In genomic region chr21:34732388-34732821, GRCh38 we compare ENCODE assay signal across 22 cellular contexts.
DNase-seq lines count a peak whose midpoint lies in the region; ATAC-seq, FAIRE-seq and TF ChIP-seq lines count a peak whose summit lies in the region.
"Had no signal": no experiment of that assay in that cellular context is flagged by ENCODE, and none has a peak within 500 bp of the region (broad histone marks: within the 10 kb centered on the region; RNA-seq: fewer than 3 reads in every experiment).

No MANE protein-coding gene starts in this region.

- H3K27ac Mint-ChIP-seq in astrocyte (ENCODE audit: unreplicated experiment): no peak overlapping the region
- H3K27ac Mint-ChIP-seq: CD4-positive, alpha-beta memory T cell; H9 had no signal

- TF ChIP-seq CTCF in astrocyte (IDR thresholded peaks at IDR 0.05; ENCODE audit: insufficient read depth, low read depth, low read length) (no peak), upper lobe of right lung (IDR thresholded peaks at IDR 0.05) (no peak)

- peaks cover 14% of the 10 kb centered on the region for H3K27me3 Mint-ChIP-seq in astrocyte (ENCODE audit: low read depth, unreplicated experiment)

- ATAC-seq in esophagus mucosa (peak; percentile 72), HG03460 (IDR thresholded peaks at IDR 0.05; ENCODE audit: unreplicated experiment) (no peak), upper lobe of right lung (no peak)
- ATAC-seq: PC-3 had no signal

- H3K27ac ChIP-seq in astrocyte (ENCODE audit: low read depth, low read length) (no peak overlapping the region), upper lobe of right lung (no peak overlapping the region)
- H3K27ac ChIP-seq: SJCRH30 had no signal

- FAIRE-seq in astrocyte (lab: Jason Lieb, UNC): no peak
- FAIRE-seq: GM12891, GM18507 had no signal

- H3K36me3 ChIP-seq in astrocyte (ENCODE audit: insufficient read depth, low read length) (no peaks in the 10 kb centered on the region), upper lobe of right lung (no peaks in the 10 kb centered on the region)
- H3K36me3 ChIP-seq: BE2C, SJCRH30 had no signal

- H3K4me1 ChIP-seq in astrocyte (ENCODE audit: insufficient read depth, low read length) (peaks cover 6% of the 10 kb centered on the region), upper lobe of right lung (no peaks in the 10 kb centered on the region)
- H3K4me1 ChIP-seq: BE2C had no signal

- no peaks in the 10 kb centered on the region for H3K36me3 Mint-ChIP-seq in astrocyte (ENCODE audit: low read depth, unreplicated experiment)
- H3K36me3 Mint-ChIP-seq: CD4-positive, alpha-beta memory T cell had no signal

- H3K9ac ChIP-seq in astrocyte (ENCODE audit: low read length): no peak overlapping the region

- H3K4me3 Mint-ChIP-seq in astrocyte (ENCODE audit: unreplicated experiment): no peak overlapping the region
- H3K4me3 Mint-ChIP-seq: CD4-positive, alpha-beta memory T cell; H9 had no signal

- H2AFZ ChIP-seq in astrocyte (ENCODE audit: low read depth, low read length): no peak overlapping the region

- H3K9me3 ChIP-seq in astrocyte (ENCODE audit: insufficient read depth, low read depth, low read length) (no peaks in the 10 kb centered on the region), upper lobe of right lung (no peaks in the 10 kb centered on the region)
- H3K9me3 ChIP-seq: BE2C, SJCRH30 had no signal

- no peaks in the 10 kb centered on the region for H3K9me3 Mint-ChIP-seq in astrocyte (ENCODE audit: unreplicated experiment)
- H3K9me3 Mint-ChIP-seq: CD4-positive, alpha-beta memory T cell had no signal

- H3K4me3 ChIP-seq in astrocyte (ENCODE audit: insufficient read depth, low read depth, low read length) (no peak overlapping the region), upper lobe of right lung (no peak overlapping the region)
- H3K4me3 ChIP-seq: SJCRH30 had no signal

- H3K4me2 ChIP-seq in astrocyte (ENCODE audit: low read length): no peak overlapping the region

- intact Hi-C loops in upper lobe of right lung (cut with DNase I): no loop called here

- DNase-seq in A172 (ENCODE audit: low spot score) (peak; percentile 65), HS-5 (ENCODE audit: low read depth) (peak; percentile 19), astrocyte (ENCODE audit: low read depth) (peak; percentile 12), HK-2 (ENCODE audit: unreplicated experiment) (no peak), NCI-H2171 treated with DMSO at 0.1 percent for 48 hours (lab: John Stamatoyannopoulos, UW) (no peak), upper lobe of right lung (no peak)
- DNase-seq: 8988T; BE2C; CD4-positive, alpha-beta memory T cell; DMS153; H9; KBM-7; NCI-H1417 treated with DMSO at 0.1 percent for 48 hours; NCI-H187 treated with DMSO at 0.1 percent for 48 hours; NCI-H345; NCI-H524 treated with DMSO at 0.1 percent for 48 hours; PC-3; SJCRH30 had no signal

- H3K27me3 ChIP-seq in astrocyte (ENCODE audit: insufficient read depth, low read length): peaks cover 5% of the 10 kb centered on the region
- no peaks in the 10 kb centered on the region for H3K27me3 ChIP-seq in upper lobe of right lung
- H3K27me3 ChIP-seq: BE2C, SJCRH30 had no signal

- H4K20me1 ChIP-seq in astrocyte (ENCODE audit: insufficient read depth, low read length): no peaks in the 10 kb centered on the region

- H3K79me2 ChIP-seq in astrocyte (ENCODE audit: insufficient read depth, low read length): no peaks in the 10 kb centered on the region

- H3K4me1 Mint-ChIP-seq in astrocyte (ENCODE audit: low read depth, unreplicated experiment): peaks cover 12% of the 10 kb centered on the region
- H3K4me1 Mint-ChIP-seq: CD4-positive, alpha-beta memory T cell had no signal

Comparison
In these comparisons a context has a peak if more than half of its experiments do, and no peak if none do; other contexts are left out.
1. DNase-seq: peak in A172 (single experiment), HS-5 (single experiment) and astrocyte (single experiment); none in HK-2 (single experiment), NCI-H2171 treated with DMSO at 0.1 percent for 48 hours (single experiment) and upper lobe of right lung (single experiment).